In genomic region chr5:92694067-92694466, GRCh38 we compare ENCODE assay signal across 27 cellular contexts.
"Had no signal": no experiment of that assay in that cellular context is flagged by ENCODE, and none has a peak within 500 bp of the region (broad histone marks: within the 10 kb centered on the region; RNA-seq: fewer than 3 reads in every experiment).

No MANE protein-coding gene starts in this region.

- H2AFZ ChIP-seq: PC-9 had no signal

- H3K4me2 ChIP-seq: PC-9 had no signal

- H3K36me3 Mint-ChIP-seq: activated naive CD4-positive, alpha-beta T cell treated with anti-CD3 and anti-CD28 coated beads, Interleukin-2, amount 50 U/mL, for 72 hours had no signal

- H3K36me3 ChIP-seq: adrenal gland, breast epithelium, MG63 had no signal

- H3K27ac Mint-ChIP-seq: activated CD4-positive, alpha-beta T cell treated with anti-CD3 and anti-CD28 coated beads, Interleukin-2, amount 10 ng/mL, durations not matched to agents 24 days and 14 days; activated CD8-positive, alpha-beta T cell treated with anti-CD3 and anti-CD28 coated beads, Interleukin-2, amount 10 ng/mL, durations not matched to agents 7 days and 5 days; activated naive CD4-positive, alpha-beta T cell treated with anti-CD3 and anti-CD28 coated beads for 36 hours; activated naive CD4-positive, alpha-beta T cell treated with anti-CD3 and anti-CD28 coated beads, Interleukin-2, amount 50 U/mL, for 72 hours; activated T-helper 1 cell treated with anti-CD3 and anti-CD28 coated beads, Interleukin-12 subunit alpha, Interleukin-12 subunit beta, Interleukin-2, Interleukin-4 antibody, amounts not matched to agents 30 ng/mL and 10 ng/mL and 1 ng/mL, durations not matched to agents 14 hours and 24 hours and 36 hours; T-helper 2 cell treated with Interferon-gamma antibody and Interleukin-4, amounts not matched to agents 5 μg/mL and 100 μg/mL, for 36 hours had no signal

- H3K27me3 ChIP-seq: adrenal gland, body of pancreas, breast epithelium, MG63 had no signal

- DNase-seq: activated CD4-positive, alpha-beta T cell treated with anti-CD3 and anti-CD28 coated beads, Interleukin-2, amount 10 ng/mL, durations not matched to agents 24 days and 14 days; activated CD4-positive, alpha-beta T cell treated with anti-CD3 and anti-CD28 coated beads, Interleukin-2, amount 50 U/mL, for 4 hours; activated CD8-positive, alpha-beta memory T cell treated with anti-CD3 and anti-CD28 coated beads, Interleukin-2, amount 50 U/mL, for 4 hours; activated CD8-positive, alpha-beta T cell treated with anti-CD3 and anti-CD28 coated beads, Interleukin-2, amount 10 ng/mL, durations not matched to agents 7 days and 5 days; activated gamma-delta T cell treated with Interleukin-2 at 50 U/mL for 16 hours; activated naive CD4-positive, alpha-beta T cell treated with anti-CD3 and anti-CD28 coated beads for 36 hours; activated T-cell treated with anti-CD3 and anti-CD28 coated beads for 4 hours; activated T-cell treated with anti-CD3 and anti-CD28 coated beads, Interleukin-2, amount 50 U/mL, for 4 hours; adrenal gland; body of pancreas; Karpas-422; KBM-7; MG63; NCI-H1048; NCI-H1105 treated with DMSO at 0.1 percent for 48 hours; NCI-H1436; NCI-H1694; NCI-H1930; NCI-H345; NCI-H524 treated with DMSO at 0.1 percent for 48 hours; NK-92 treated with Interleukin-12 subunit alpha and Interleukin-12 subunit beta, amount 100 ng/mL, for 24 hours; PC-9; Right ventricle myocardium superior had no signal

- H3K4me3 Mint-ChIP-seq: activated CD4-positive, alpha-beta T cell treated with anti-CD3 and anti-CD28 coated beads, Interleukin-2, amount 10 ng/mL, durations not matched to agents 24 days and 14 days; activated CD8-positive, alpha-beta T cell treated with anti-CD3 and anti-CD28 coated beads, Interleukin-2, amount 10 ng/mL, durations not matched to agents 7 days and 5 days; activated naive CD4-positive, alpha-beta T cell treated with anti-CD3 and anti-CD28 coated beads for 36 hours; activated T-cell treated with anti-CD3 and anti-CD28 coated beads, Interleukin-2, amount 50 U/mL, for 4 hours; activated T-helper 1 cell treated with anti-CD3 and anti-CD28 coated beads, Interleukin-12 subunit alpha, Interleukin-12 subunit beta, Interleukin-2, Interleukin-4 antibody, amounts not matched to agents 30 ng/mL and 10 ng/mL and 1 ng/mL, durations not matched to agents 14 hours and 24 hours and 36 hours; T-helper 2 cell treated with Interferon-gamma antibody and Interleukin-4, amounts not matched to agents 5 μg/mL and 100 μg/mL, for 36 hours had no signal

- H3K27ac ChIP-seq: body of pancreas, breast epithelium, PC-9 had no signal

- H3K9me3 ChIP-seq: adrenal gland, body of pancreas, breast epithelium, MG63 had no signal

- H3K9me3 Mint-ChIP-seq: activated CD4-positive, alpha-beta T cell treated with anti-CD3 and anti-CD28 coated beads, Interleukin-2, amount 10 ng/mL, durations not matched to agents 24 days and 14 days; activated naive CD4-positive, alpha-beta T cell treated with anti-CD3 and anti-CD28 coated beads for 36 hours had no signal

- H3K4me3 ChIP-seq: adrenal gland, body of pancreas, breast epithelium, MG63, PC-9 had no signal

- ATAC-seq: activated CD8-positive, alpha-beta T cell treated with anti-CD3 and anti-CD28 coated beads, Interleukin-2, amount 10 ng/mL, durations not matched to agents 7 days and 5 days; activated naive CD4-positive, alpha-beta T cell treated with anti-CD3 and anti-CD28 coated beads, Interleukin-2, amount 50 U/mL, for 72 hours; activated T-cell treated with anti-CD3 and anti-CD28 coated beads, Interleukin-2, amount 50 U/mL, for 4 hours; body of pancreas had no signal

- H3K4me1 ChIP-seq: adrenal gland, body of pancreas, breast epithelium had no signal

- H3K4me1 Mint-ChIP-seq: activated CD4-positive, alpha-beta T cell treated with anti-CD3 and anti-CD28 coated beads, Interleukin-2, amount 10 ng/mL, durations not matched to agents 24 days and 14 days had no signal

- H3K27me3 Mint-ChIP-seq: activated CD4-positive, alpha-beta T cell treated with anti-CD3 and anti-CD28 coated beads, Interleukin-2, amount 10 ng/mL, durations not matched to agents 24 days and 14 days had no signal
